ENCODE assay signal across 9 cellular contexts in genomic region chr10:100829103-100829870, GRCh38.
DNase-seq lines count a peak whose midpoint lies in the region; ATAC-seq, FAIRE-seq and TF ChIP-seq lines count a peak whose summit lies in the region.
"Had no signal": no experiment of that assay in that cellular context is flagged by ENCODE, and none has a peak within 500 bp of the region (broad histone marks: within the 10 kb centered on the region; RNA-seq: fewer than 3 reads in every experiment).

No MANE protein-coding gene starts in this region.

- no peak for FAIRE-seq in GM12878 (lab: Jason Lieb, UNC)

- H3K27me3 Mint-ChIP-seq in activated naive CD4-positive, alpha-beta T cell treated with anti-CD3 and anti-CD28 coated beads, Interleukin-2, amount 50 U/mL, for 24 hours, result peaks cover 63% of the 10 kb centered on the region

- no TSS peak for BruUV-seq in GM12878 (replicated peaks; lab: Mats Ljungman, UMichigan)

- peak overlapping the region; percentile 75; the same call in 1 of the 2 replicates for H3K4me2 ChIP-seq in GM12878 (ENCODE audit: control insufficient read depth, insufficient read depth)

- H3K9me3 Mint-ChIP-seq in activated naive CD4-positive, alpha-beta T cell treated with anti-CD3 and anti-CD28 coated beads, Interleukin-2, amount 50 U/mL, for 24 hours, result no peaks in the 10 kb centered on the region

- DNase-seq in activated naive CD4-positive, alpha-beta T cell treated with Interleukin-2 at 50 U/mL for 16 hours, result no peak
- no peak for DNase-seq in GM12878 (ENCODE audit: low read depth, low spot score)
- DNase-seq in mesenteric fat pad (ENCODE audit: low spot score), result peak; percentile 83
- DNase-seq in SW480 (ENCODE audit: low spot score), result no peak
- no peak for DNase-seq in cerebellum (ENCODE audit: low spot score)
- DNase-seq: dermis blood vessel endothelial cell had no signal

- CTCF ChIA-PET in GM12878 (lab: Yijun Ruan, JAX), result no interaction called here

- H3K4me1 ChIP-seq in GM12878 (ENCODE audit: control insufficient read depth, insufficient read depth, low read length), result peaks cover 8% of the 10 kb centered on the region
- H3K4me1 ChIP-seq in urinary bladder (ENCODE audit: insufficient read depth), result peaks cover 3% of the 10 kb centered on the region

- no peaks in the 10 kb centered on the region; the same call in 1 of the 2 replicates for H4K20me1 ChIP-seq in GM12878 (ENCODE audit: control insufficient read depth, insufficient read depth)

- TF ChIP-seq POLR2A in GM12878 (IDR thresholded peaks at IDR 0.05; ENCODE audit: low read depth, low read length), result no peak

- H3K36me3 Mint-ChIP-seq in activated naive CD4-positive, alpha-beta T cell treated with anti-CD3 and anti-CD28 coated beads, Interleukin-2, amount 50 U/mL, for 24 hours, result no peaks in the 10 kb centered on the region

- in situ Hi-C loops in GM12878 (cut with MboI), result no loop called here

- H3K36me3 ChIP-seq in GM12878 (ENCODE audit: control insufficient read depth in 2 of 2, insufficient read depth in 2 of 2, low read length in 1 of 2) (no peaks in the 10 kb centered on the region), urinary bladder (ENCODE audit: insufficient read depth) (no peaks in the 10 kb centered on the region)

- no peak overlapping the region for H3K27ac ChIP-seq in GM12878 (ENCODE audit: control insufficient read depth, insufficient read depth)
- H3K27ac ChIP-seq in urinary bladder (ENCODE audit: low read depth), result no peak overlapping the region

- peak overlapping the region; percentile 90 for H3K4me3 Mint-ChIP-seq in activated naive CD4-positive, alpha-beta T cell treated with anti-CD3 and anti-CD28 coated beads, Interleukin-2, amount 50 U/mL, for 24 hours

- SMC1A ChIA-PET in GM12878 (lab: Charles Lee; ENCODE audit: uncharacterized antibody, unreplicated experiment), result no interaction called here

- ATAC-seq in GM12878 (peak; percentile 16; the same call in 1 of the 3 replicates), HG02973 (IDR thresholded peaks at IDR 0.05; ENCODE audit: unreplicated experiment) (no peak)

- peaks cover 35% of the 10 kb centered on the region for H3K4me1 Mint-ChIP-seq in activated naive CD4-positive, alpha-beta T cell treated with anti-CD3 and anti-CD28 coated beads, Interleukin-2, amount 50 U/mL, for 24 hours

- RAD21 ChIA-PET in GM12878 (lab: Charles Lee; ENCODE audit: unreplicated experiment), result interaction anchor here (0.6 kb wide), 1 partner anchor 31 kb away, joined by 3 read pairs; no protein-coding TSS in a partner anchor

- POLR2A ChIA-PET in GM12878 (lab: Charles Lee), result interaction anchor here (0.6 kb wide), 1 partner anchor 17 kb away, joined by 3 read pairs; no protein-coding TSS in a partner anchor

- TF ChIP-seq RAD21 in GM12878 (IDR thresholded peaks at IDR 0.05; ENCODE audit: insufficient read depth, low read depth, low read length), result no peak

- peaks cover 13 to 36% of the 10 kb centered on the region in 2 experiments for H3K27me3 ChIP-seq in GM12878 (replicated peaks in 1 of 2; ENCODE audit: control insufficient read depth in 2 of 2, insufficient read depth in 2 of 2, low read length in 1 of 2)

- TF ChIP-seq EP300 in GM12878 (IDR thresholded peaks at IDR 0.05; ENCODE audit: borderline replicate concordance in 1 of 2, control insufficient read depth in 1 of 2, low read depth in 2 of 2, low read length in 2 of 2), result no peak

- no peak overlapping the region for H2AFZ ChIP-seq in GM12878 (ENCODE audit: control insufficient read depth, low read depth, low read length)

- no peak overlapping the region for H3K9ac ChIP-seq in GM12878 (ENCODE audit: control insufficient read depth, insufficient read depth, low read length)

- intact Hi-C loops in GM12878 (cut with micrococcal nuclease; ENCODE audit: unreplicated experiment), result no loop called here

- no peak for TF ChIP-seq CTCF in GM12878 (IDR thresholded peaks at IDR 0.05 in 2 of 3, conservative IDR thresholded peaks at IDR 0.05 in 1 of 3; ENCODE audit: control insufficient read depth in 2 of 3, extremely low read depth in 1 of 3, insufficient read depth in 1 of 3, low read depth in 3 of 3, low read length in 3 of 3)

- no peak overlapping the region for H3K27ac Mint-ChIP-seq in activated naive CD4-positive, alpha-beta T cell treated with anti-CD3 and anti-CD28 coated beads, Interleukin-2, amount 50 U/mL, for 24 hours

- H3K79me2 ChIP-seq in GM12878 (ENCODE audit: control insufficient read depth, insufficient read depth, low read length), result no peaks in the 10 kb centered on the region

- no peaks in the 10 kb centered on the region for H3K9me3 ChIP-seq in GM12878 (replicated peaks; ENCODE audit: control insufficient read depth, insufficient read depth, low read length)

- 26% methylated on average over 58 of the region's 58 CpGs for WGBS in GM12878 (ENCODE audit: insufficient coverage, insufficient replicate concordance, low lambda C conversion rate, missing lambda C conversion rate)
- WGBS in urinary bladder, result 3% methylated on average over 58 of the region's 58 CpGs

- peak overlapping the region; percentile 55; the same call in 1 of the 2 replicates for H3K4me3 ChIP-seq in GM12878
- H3K4me3 ChIP-seq in urinary bladder (ENCODE audit: low read depth, low read length), result peak overlapping the region; percentile 33

TF ChIP-seq in GM12878, 131 proteins besides CTCF, POLR2A, EP300 and RAD21:
- TF ChIP-seq BMI1 (IDR thresholded peaks at IDR 0.05; ENCODE audit: borderline replicate concordance) (0 out of 2 replicates have a peak, but pooled peaks have one; percentile 22), NFIC (IDR thresholded peaks at IDR 0.05; ENCODE audit: low read depth, low read length) (no peak), SUZ12 (IDR thresholded peaks at IDR 0.05; ENCODE audit: unreplicated experiment) (peak; percentile 100)
